ENCODE assay signal across 8 cellular contexts in genomic region chr16:727291-727977, GRCh38. TPM values are rescaled to one million over a fixed set of nuclear protein-coding genes. Genes with fewer than 3 reads are reported as not detected.
A peak's percentile ranks its signal among the peaks of the same experiment; 100 is the strongest.
DNase-seq lines count a peak whose midpoint lies in the region; ATAC-seq and TF ChIP-seq lines count a peak whose summit lies in the region.

No MANE protein-coding gene starts in this region.

- H3K4me1 ChIP-seq in hepatocyte (ENCODE audit: insufficient read depth) = peaks cover 17% of the 10 kb centered on the region

- no peaks in the 10 kb centered on the region for H3K9me3 Mint-ChIP-seq in CD4-positive, alpha-beta T cell
- H3K9me3 Mint-ChIP-seq in activated CD8-positive, alpha-beta T cell treated with anti-CD3 and anti-CD28 coated beads for 36 hours = no peaks in the 10 kb centered on the region
- H3K9me3 Mint-ChIP-seq in stimulated activated naive CD8-positive, alpha-beta T cell treated with anti-CD3 and anti-CD28 coated beads, Interleukin-15, Interleukin-2, amounts not matched to agents 100 ng/mL and 50 ng/mL, for 24 hours = no peaks in the 10 kb centered on the region

- H2AFZ ChIP-seq in hepatocyte = peak overlapping the region; percentile 45

- TF ChIP-seq CTCF in CD4-positive, alpha-beta T cell (IDR thresholded peaks at IDR 0.05) = no peak
- TF ChIP-seq CTCF in HFF-Myc (IDR thresholded peaks at IDR 0.05; ENCODE audit: low read depth, low read length, missing control alignments) = no peak
- TF ChIP-seq CTCF in activated CD8-positive, alpha-beta T cell treated with anti-CD3 and anti-CD28 coated beads for 36 hours (IDR thresholded peaks at IDR 0.05) = no peak
- no peak for TF ChIP-seq CTCF in hepatocyte (IDR thresholded peaks at IDR 0.05; ENCODE audit: poor library complexity)

- CTCF ChIA-PET in CD4-positive, alpha-beta T cell (lab: Charles Lee) = no interaction called here
- CTCF ChIA-PET in activated CD8-positive, alpha-beta T cell treated with anti-CD3 and anti-CD28 coated beads for 36 hours (lab: Charles Lee) = interaction anchor here (0.7 to 19.6 kb wide), 2 partner anchors 15 to 1793 kb away, joined by 3 to 207 read pairs; partner anchors contain the start of genes AMDHD2 and METRN

- H3K4me3 ChIP-seq in HFF-Myc (replicated peaks; ENCODE audit: low read depth, low read length) (peak overlapping the region; percentile 88), hepatocyte (peak overlapping the region; percentile 38)

- POLR2A ChIA-PET in CD4-positive, alpha-beta T cell (lab: Charles Lee) = interaction anchor here (0.8 to 5.0 kb wide), 7 partner anchors 9 to 91 kb away, joined by 3 to 30 read pairs (median 5); partner anchors contain the start of genes CHTF18, METRN, METTL26 and RPUSD1
- POLR2A ChIA-PET in activated CD8-positive, alpha-beta T cell treated with anti-CD3 and anti-CD28 coated beads for 36 hours (lab: Charles Lee) = interaction anchor here (1.3 to 4.8 kb wide), 5 partner anchors 8 to 46 kb away, joined by 3 to 37 read pairs (median 4); partner anchors contain the start of genes ANTKMT, CIAO3 and METRN

- no peaks in the 10 kb centered on the region for H3K27me3 ChIP-seq in CD4-positive, alpha-beta T cell (ENCODE audit: control insufficient read depth, insufficient read depth, low read length)
- H3K27me3 ChIP-seq in hepatocyte = peaks cover 7% of the 10 kb centered on the region

- peak overlapping the region; percentile 99 for H3K4me2 ChIP-seq in hepatocyte

- ATAC-seq in CD4-positive, alpha-beta T cell (ENCODE audit: poor library complexity) = peak; percentile 19
- ATAC-seq in activated CD8-positive, alpha-beta T cell treated with anti-CD3 and anti-CD28 coated beads for 36 hours = peak; percentile 26
- ATAC-seq in HG02884 (IDR thresholded peaks at IDR 0.05; ENCODE audit: unreplicated experiment) = no peak
- no peak for ATAC-seq in GM19395 (IDR thresholded peaks at IDR 0.05; ENCODE audit: unreplicated experiment)
- no peak for ATAC-seq in HG03159 (IDR thresholded peaks at IDR 0.05; ENCODE audit: unreplicated experiment)

- no peak overlapping the region for H3K27ac Mint-ChIP-seq in CD4-positive, alpha-beta T cell
- peak overlapping the region; percentile 38 for H3K27ac Mint-ChIP-seq in activated CD8-positive, alpha-beta T cell treated with anti-CD3 and anti-CD28 coated beads for 36 hours
- H3K27ac Mint-ChIP-seq in stimulated activated naive CD8-positive, alpha-beta T cell treated with anti-CD3 and anti-CD28 coated beads, Interleukin-15, Interleukin-2, amounts not matched to agents 100 ng/mL and 50 ng/mL, for 24 hours = no peak overlapping the region

- H3K27ac ChIP-seq in CD4-positive, alpha-beta T cell (ENCODE audit: low read depth, low read length) = no peak overlapping the region
- no peak overlapping the region for H3K27ac ChIP-seq in hepatocyte

- no peaks in the 10 kb centered on the region for H3K79me2 ChIP-seq in hepatocyte

- no peaks in the 10 kb centered on the region for H3K36me3 ChIP-seq in hepatocyte (replicated peaks; ENCODE audit: insufficient read depth, low read depth)

- no peaks in the 10 kb centered on the region for H3K36me3 Mint-ChIP-seq in CD4-positive, alpha-beta T cell (ENCODE audit: low read depth)
- no peaks in the 10 kb centered on the region for H3K36me3 Mint-ChIP-seq in activated CD8-positive, alpha-beta T cell treated with anti-CD3 and anti-CD28 coated beads for 36 hours (ENCODE audit: low read depth)
- H3K36me3 Mint-ChIP-seq in stimulated activated naive CD8-positive, alpha-beta T cell treated with anti-CD3 and anti-CD28 coated beads, Interleukin-15, Interleukin-2, amounts not matched to agents 100 ng/mL and 50 ng/mL, for 24 hours (ENCODE audit: low read depth) = no peaks in the 10 kb centered on the region

- H3K4me1 Mint-ChIP-seq in CD4-positive, alpha-beta T cell (ENCODE audit: low read depth) = no peaks in the 10 kb centered on the region
- H3K4me1 Mint-ChIP-seq in activated CD8-positive, alpha-beta T cell treated with anti-CD3 and anti-CD28 coated beads for 36 hours (ENCODE audit: low read depth) = peaks cover 5% of the 10 kb centered on the region
- peaks cover 6% of the 10 kb centered on the region for H3K4me1 Mint-ChIP-seq in stimulated activated naive CD8-positive, alpha-beta T cell treated with anti-CD3 and anti-CD28 coated beads, Interleukin-15, Interleukin-2, amounts not matched to agents 100 ng/mL and 50 ng/mL, for 24 hours (ENCODE audit: low read depth)

- intact Hi-C loops in CD4-positive, alpha-beta T cell (cut with DNase I, micrococcal nuclease) = no loop called here
- intact Hi-C loops in activated CD8-positive, alpha-beta T cell treated with anti-CD3 and anti-CD28 coated beads for 36 hours (cut with micrococcal nuclease) = no loop called here

- no peaks in the 10 kb centered on the region for H3K9me2 ChIP-seq in hepatocyte (replicated peaks; ENCODE audit: insufficient read depth)

- DNase-seq in CD4-positive, alpha-beta T cell = peak in 1 of 10 experiments; percentile 30
- DNase-seq in HFF-Myc (ENCODE audit: extremely low read depth, low read depth) (no peak), hepatocyte (ENCODE audit: low spot score) (no peak)
- peak; percentile 64 for DNase-seq in activated CD8-positive, alpha-beta T cell treated with anti-CD3 and anti-CD28 coated beads for 36 hours

- 0% methylated on average over 28 of the region's 61 CpGs for WGBS in hepatocyte (ENCODE audit: low lambda C conversion rate, missing lambda C conversion rate)

- no peak overlapping the region for H3K4me3 Mint-ChIP-seq in CD4-positive, alpha-beta T cell
- H3K4me3 Mint-ChIP-seq in activated CD8-positive, alpha-beta T cell treated with anti-CD3 and anti-CD28 coated beads for 36 hours = peak overlapping the region; percentile 62
- H3K4me3 Mint-ChIP-seq in stimulated activated naive CD8-positive, alpha-beta T cell treated with anti-CD3 and anti-CD28 coated beads, Interleukin-15, Interleukin-2, amounts not matched to agents 100 ng/mL and 50 ng/mL, for 24 hours = peak overlapping the region; percentile 70

- H3K9me3 ChIP-seq in CD4-positive, alpha-beta T cell (ENCODE audit: control insufficient read depth, low read length) = no peaks in the 10 kb centered on the region
- no peaks in the 10 kb centered on the region for H3K9me3 ChIP-seq in hepatocyte (ENCODE audit: low read depth)

- H4K20me1 ChIP-seq in hepatocyte (ENCODE audit: insufficient read depth, poor library complexity, severe bottlenecking) = no peaks in the 10 kb centered on the region

- no peaks in the 10 kb centered on the region for H3K27me3 Mint-ChIP-seq in CD4-positive, alpha-beta T cell
- H3K27me3 Mint-ChIP-seq in activated CD8-positive, alpha-beta T cell treated with anti-CD3 and anti-CD28 coated beads for 36 hours = no peaks in the 10 kb centered on the region
- H3K27me3 Mint-ChIP-seq in stimulated activated naive CD8-positive, alpha-beta T cell treated with anti-CD3 and anti-CD28 coated beads, Interleukin-15, Interleukin-2, amounts not matched to agents 100 ng/mL and 50 ng/mL, for 24 hours = no peaks in the 10 kb centered on the region

RNA-seq across cellular contexts. Expression of gene HAGHL, which starts 0.5 kb away (rescaled TPM):
- 1 to 10 TPM; 7.1 to 9.2 TPM for total RNA-seq in CD4-positive, alpha-beta T cell
- 10 to 100 TPM; 28.8 to 32.6 TPM for total RNA-seq in activated CD8-positive, alpha-beta T cell treated with anti-CD3 and anti-CD28 coated beads for 36 hours
- total RNA-seq in hepatocyte = 14.5 and 15.5 TPM in 2 replicates
- 31.5 and 32.3 TPM in 2 replicates for polyA plus RNA-seq in hepatocyte

RNA-seq across cellular contexts. Expression of gene CCDC78, which starts 1.2 kb away (rescaled TPM):
- total RNA-seq in CD4-positive, alpha-beta T cell = 1 to 10 TPM; 1.2 to 2.7 TPM
- 1 to 10 TPM; 4.6 to 5.7 TPM for total RNA-seq in activated CD8-positive, alpha-beta T cell treated with anti-CD3 and anti-CD28 coated beads for 36 hours
- total RNA-seq in hepatocyte = 2.2 and 3.4 TPM in 2 replicates
- polyA plus RNA-seq in hepatocyte = 5.8 and 6.8 TPM in 2 replicates

RNA-seq across cellular contexts. Expression of gene ANTKMT, which starts 6.5 kb away (rescaled TPM):
- total RNA-seq in CD4-positive, alpha-beta T cell = 1 to 10 TPM; 8.1 TPM
- total RNA-seq in activated CD8-positive, alpha-beta T cell treated with anti-CD3 and anti-CD28 coated beads for 36 hours = 10 to 100 TPM; 34.3 to 38.4 TPM
- 32.0 and 38.8 TPM in 2 replicates for total RNA-seq in hepatocyte
- 81.0 and 81.8 TPM in 2 replicates for polyA plus RNA-seq in hepatocyte

RNA-seq across cellular contexts. Expression of gene METRN, which starts 12.5 kb away (rescaled TPM):
- total RNA-seq in CD4-positive, alpha-beta T cell = 1 to 10 TPM; 2.6 to 3.2 TPM
- total RNA-seq in activated CD8-positive, alpha-beta T cell treated with anti-CD3 and anti-CD28 coated beads for 36 hours = 10 to 100 TPM; 37.2 to 43.1 TPM
- 8.3 and 22.7 TPM in 2 replicates for total RNA-seq in hepatocyte
- polyA plus RNA-seq in hepatocyte = 68.1 and 80.4 TPM in 2 replicates

RNA-seq across cellular contexts. Expression of gene CIAO3, which starts 13.4 kb away (rescaled TPM):
- total RNA-seq in CD4-positive, alpha-beta T cell = 10 to 100 TPM; 33.3 to 38.2 TPM
- total RNA-seq in activated CD8-positive, alpha-beta T cell treated with anti-CD3 and anti-CD28 coated beads for 36 hours = 10 to 100 TPM; 21.3 to 25.0 TPM
- total RNA-seq in hepatocyte = 28.5 and 39.0 TPM in 2 replicates
- 42.8 and 61.8 TPM in 2 replicates for polyA plus RNA-seq in hepatocyte

Comparison
In these comparisons a context has a peak if more than half of its experiments do, and no peak if none do; other contexts are left out.
1. ATAC-seq: peak in CD4-positive, alpha-beta T cell (single experiment) and activated CD8-positive, alpha-beta T cell treated with anti-CD3 and anti-CD28 coated beads for 36 hours (single experiment); none in HG02884 (single experiment), GM19395 (single experiment) and HG03159 (single experiment).